1 cellular context compared by ENCODE assay signal in genomic region chr18:657998-658946, GRCh38.
TF ChIP-seq lines count a peak whose summit lies in the region.

No MANE protein-coding gene starts in this region.

TF ChIP-seq in HepG2, 621 proteins besides CTCF, POLR2A, EP300 and RAD21 (continued from another document and continues in another):
- peak; percentile 81; the same call in 1 of the 2 replicates for TF ChIP-seq TFAP4 (IDR thresholded peaks at IDR 0.05; ENCODE audit: borderline replicate concordance, low read depth)
- TF ChIP-seq POLR2G (IDR thresholded peaks at IDR 0.05; ENCODE audit: low read depth, low read length), result peak; percentile 88
- no peak for TF ChIP-seq ZNF260 (CRISPR knock-in tag; IDR thresholded peaks at IDR 0.05; ENCODE audit: borderline replicate concordance, low read depth)
- TF ChIP-seq RBM39 (IDR thresholded peaks at IDR 0.05; ENCODE audit: low read depth, low read length, poor library complexity, severe bottlenecking), result peak; percentile 48
- TF ChIP-seq SIN3A (IDR thresholded peaks at IDR 0.05; ENCODE audit: borderline replicate concordance, low read depth, low read length), result peak; percentile 84; the same call in 1 of the 2 replicates
- TF ChIP-seq ZNF615 (CRISPR knock-in tag; IDR thresholded peaks at IDR 0.05; ENCODE audit: borderline replicate concordance), result peak; percentile 79; the same call in 1 of the 2 replicates
- TF ChIP-seq CAMTA2 (CRISPR knock-in tag; IDR thresholded peaks at IDR 0.05; ENCODE audit: borderline replicate concordance), result 0 out of 2 replicates have a peak, but pooled peaks have one; percentile 11
- no peak for TF ChIP-seq MBD4 (IDR thresholded peaks at IDR 0.05; ENCODE audit: borderline replicate concordance, low read length)
- no peak for TF ChIP-seq ZNF207 (IDR thresholded peaks at IDR 0.05; ENCODE audit: borderline replicate concordance)
- TF ChIP-seq PLSCR1 (CRISPR knock-in tag; IDR thresholded peaks at IDR 0.05; ENCODE audit: borderline replicate concordance), result no peak
- TF ChIP-seq MAFK (conservative IDR thresholded peaks at IDR 0.05 in 1 of 2, IDR thresholded peaks at IDR 0.05 in 1 of 2; ENCODE audit: low read length in 2 of 2), result no peak
- peak; percentile 60 for TF ChIP-seq SRSF1 (optimal IDR thresholded peaks at IDR 0.05; ENCODE audit: low read depth, low read length)
- TF ChIP-seq SOX5 (CRISPR knock-in tag; IDR thresholded peaks at IDR 0.05; ENCODE audit: borderline replicate concordance), result no peak; the same call in 1 of the 2 replicates
- TF ChIP-seq ZNF691 (CRISPR knock-in tag; IDR thresholded peaks at IDR 0.05; ENCODE audit: borderline replicate concordance, low read depth), result no peak
- no peak for TF ChIP-seq ZNF580 (CRISPR knock-in tag; IDR thresholded peaks at IDR 0.05; ENCODE audit: borderline replicate concordance, low read depth)
- no peak for TF ChIP-seq SMC3 (IDR thresholded peaks at IDR 0.05; ENCODE audit: low read length)
- no peak for TF ChIP-seq ZNF563 (CRISPR knock-in tag; IDR thresholded peaks at IDR 0.05)
- TF ChIP-seq DZIP1 (CRISPR knock-in tag; IDR thresholded peaks at IDR 0.05), result 0 out of 2 replicates have a peak, but pooled peaks have one; percentile 59
- peak; percentile 28; the same call in 1 of the 2 replicates for TF ChIP-seq ZNF766 (CRISPR knock-in tag; IDR thresholded peaks at IDR 0.05; ENCODE audit: borderline replicate concordance)
- TF ChIP-seq RAD51 (IDR thresholded peaks at IDR 0.05; ENCODE audit: borderline replicate concordance), result no peak
- no peak for TF ChIP-seq ZNF546 (CRISPR knock-in tag; conservative IDR thresholded peaks at IDR 0.05)
- TF ChIP-seq ZNF234 (CRISPR knock-in tag; conservative IDR thresholded peaks at IDR 0.05), result no peak
- no peak for TF ChIP-seq ELF1 (CRISPR knock-in tag; IDR thresholded peaks at IDR 0.05)
- TF ChIP-seq ZFP62 (CRISPR knock-in tag; IDR thresholded peaks at IDR 0.05), result no peak
- TF ChIP-seq MED1 (CRISPR knock-in tag; IDR thresholded peaks at IDR 0.05), result peak; percentile 68
- no peak for TF ChIP-seq ZNF367 (CRISPR knock-in tag; IDR thresholded peaks at IDR 0.05; ENCODE audit: borderline replicate concordance)
- TF ChIP-seq ZNF577 (CRISPR knock-in tag; IDR thresholded peaks at IDR 0.05; ENCODE audit: borderline replicate concordance, low read depth), result no peak
- no peak for TF ChIP-seq FOXK2 (IDR thresholded peaks at IDR 0.05)
- peak; percentile 10 for TF ChIP-seq YY1 (IDR thresholded peaks at IDR 0.05; ENCODE audit: insufficient read depth, insufficient replicate concordance, low read depth, low read length)
- peak; percentile 85; the same call in 1 of the 2 replicates for TF ChIP-seq SIN3B (IDR thresholded peaks at IDR 0.05; ENCODE audit: low read length)
- TF ChIP-seq NFAT5 (CRISPR knock-in tag; IDR thresholded peaks at IDR 0.05), result no peak
- no peak; the same call in 1 of the 2 replicates for TF ChIP-seq ZNF724P (CRISPR knock-in tag; IDR thresholded peaks at IDR 0.05; ENCODE audit: borderline replicate concordance)
- no peak for TF ChIP-seq TEAD2 (CRISPR knock-in tag; IDR thresholded peaks at IDR 0.05)
- TF ChIP-seq ZNF318 (CRISPR knock-in tag; IDR thresholded peaks at IDR 0.05), result no peak
- peak; percentile 73; the same call in 1 of the 2 replicates for TF ChIP-seq ERF (CRISPR knock-in tag; IDR thresholded peaks at IDR 0.05)
- TF ChIP-seq ZNF557 (CRISPR knock-in tag; IDR thresholded peaks at IDR 0.05), result 0 out of 2 replicates have a peak, but pooled peaks have one; percentile 61
- TF ChIP-seq CHCHD3 (CRISPR knock-in tag; IDR thresholded peaks at IDR 0.05), result no peak
- TF ChIP-seq ZNF296 (CRISPR knock-in tag; conservative IDR thresholded peaks at IDR 0.05), result no peak
- TF ChIP-seq ARNTL (CRISPR knock-in tag; IDR thresholded peaks at IDR 0.05), result no peak
- no peak for TF ChIP-seq JUND (CRISPR knock-in tag; IDR thresholded peaks at IDR 0.05)
- no peak; the same call in 1 of the 2 replicates for TF ChIP-seq ZNF800 (CRISPR knock-in tag; IDR thresholded peaks at IDR 0.05)
- TF ChIP-seq NFATC3 (CRISPR knock-in tag; IDR thresholded peaks at IDR 0.05), result no peak
